ENCODE assay signal across 1 cellular context in genomic region chr1:158649052-158649451, GRCh38.
TF ChIP-seq lines count a peak whose summit lies in the region.

No MANE protein-coding gene starts in this region.

TF ChIP-seq in H1, 55 proteins besides CTCF, POLR2A, EP300 and RAD21:
- no peak for TF ChIP-seq CHD2 (IDR thresholded peaks at IDR 0.05; ENCODE audit: low read length)
- TF ChIP-seq POLR2AphosphoS5 (IDR thresholded peaks at IDR 0.05; ENCODE audit: low read depth, low read length), result no peak
- no peak for TF ChIP-seq SP2 (IDR thresholded peaks at IDR 0.05; ENCODE audit: low read length)
- no peak for TF ChIP-seq EGR1 (IDR thresholded peaks at IDR 0.05; ENCODE audit: borderline replicate concordance, low read depth, low read length)
- no peak for TF ChIP-seq PHF8 (conservative IDR thresholded peaks at IDR 0.05; ENCODE audit: low read depth, low read length)
- TF ChIP-seq, protein P1, sequence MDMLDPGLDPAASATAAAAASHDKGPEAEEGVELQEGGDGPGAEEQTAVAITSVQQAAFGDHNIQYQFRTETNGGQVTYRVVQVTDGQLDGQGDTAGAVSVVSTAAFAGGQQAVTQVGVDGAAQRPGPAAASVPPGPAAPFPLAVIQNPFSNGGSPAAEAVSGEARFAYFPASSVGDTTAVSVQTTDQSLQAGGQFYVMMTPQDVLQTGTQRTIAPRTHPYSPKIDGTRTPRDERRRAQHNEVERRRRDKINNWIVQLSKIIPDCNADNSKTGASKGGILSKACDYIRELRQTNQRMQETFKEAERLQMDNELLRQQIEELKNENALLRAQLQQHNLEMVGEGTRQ (IDR thresholded peaks at IDR 0.05; ENCODE audit: low read length), result no peak
- TF ChIP-seq, protein P2, sequence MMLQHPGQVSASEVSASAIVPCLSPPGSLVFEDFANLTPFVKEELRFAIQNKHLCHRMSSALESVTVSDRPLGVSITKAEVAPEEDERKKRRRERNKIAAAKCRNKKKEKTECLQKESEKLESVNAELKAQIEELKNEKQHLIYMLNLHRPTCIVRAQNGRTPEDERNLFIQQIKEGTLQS (IDR thresholded peaks at IDR 0.05; ENCODE audit: insufficient read depth, low read depth, low read length), result no peak
- TF ChIP-seq RBBP5 (IDR thresholded peaks at IDR 0.05; ENCODE audit: borderline replicate concordance, low read depth, low read length), result no peak
- TF ChIP-seq RFX5 (IDR thresholded peaks at IDR 0.05; ENCODE audit: borderline replicate concordance, low read depth, low read length), result no peak
- TF ChIP-seq FOSL1 (IDR thresholded peaks at IDR 0.05; ENCODE audit: insufficient read depth, low read depth, low read length), result no peak
- TF ChIP-seq CTBP2 (IDR thresholded peaks at IDR 0.05; ENCODE audit: borderline replicate concordance, insufficient read depth, insufficient read length, low read length), result no peak
- no peak for TF ChIP-seq SIRT6 (IDR thresholded peaks at IDR 0.05; ENCODE audit: low read length)
- no peak for TF ChIP-seq CREB1 (IDR thresholded peaks at IDR 0.05)
- no peak for TF ChIP-seq SIX5 (IDR thresholded peaks at IDR 0.05; ENCODE audit: low read depth, low read length)
TF ChIP-seq in H1: peak in this region for 0.
